In genomic region chr3:23819599-23820360, GRCh38 we compare ENCODE assay signal across 9 cellular contexts. TPM values are rescaled to one million over a fixed set of nuclear protein-coding genes. Genes with fewer than 3 reads are reported as not detected.
A peak's percentile ranks its signal among the peaks of the same experiment; 100 is the strongest.
DNase-seq lines count a peak whose midpoint lies in the region; ATAC-seq, FAIRE-seq and TF ChIP-seq lines count a peak whose summit lies in the region.
"Had no signal": no experiment of that assay in that cellular context is flagged by ENCODE, and none has a peak within 500 bp of the region (broad histone marks: within the 10 kb centered on the region; RNA-seq: fewer than 3 reads in every experiment).

No MANE protein-coding gene starts in this region.

- ATAC-seq in GM21390 (IDR thresholded peaks at IDR 0.05; ENCODE audit: unreplicated experiment), result peak; percentile 62
- ATAC-seq in HG03460 (IDR thresholded peaks at IDR 0.05; ENCODE audit: unreplicated experiment), result peak; percentile 57

- DNase-seq in GM12891 (ENCODE audit: insufficient read length, low spot score), result no peak
- DNase-seq in inferior parietal cortex (ENCODE audit: extremely low spot score), result peak; percentile 77
- DNase-seq in activated naive CD4-positive, alpha-beta T cell (lab: John Stamatoyannopoulos, UW), result no peak
- DNase-seq in NCI-H1694 (lab: John Stamatoyannopoulos, UW), result no peak
- no peak for DNase-seq in DMS 273 (lab: John Stamatoyannopoulos, UW; ENCODE audit: unreplicated experiment)
- no peak for DNase-seq in NCI-H1417 (lab: John Stamatoyannopoulos, UW)
- DNase-seq: activated T-cell treated with anti-CD3 and anti-CD28 coated beads, Interleukin-2, amount 50 U/mL, for 48 hours had no signal

- TF ChIP-seq POLR2A in GM12891 (IDR thresholded peaks at IDR 0.05; ENCODE audit: low read depth, low read length), result no peak

- peak; percentile 35 for FAIRE-seq in GM12891 (lab: Jason Lieb, UNC)

TF ChIP-seq in GM12891, 5 proteins besides CTCF, POLR2A, EP300 and RAD21:
- TF ChIP-seq POLR2AphosphoS5 (IDR thresholded peaks at IDR 0.05; ENCODE audit: low read depth, low read length), result no peak
- TF ChIP-seq SPI1 (IDR thresholded peaks at IDR 0.05; ENCODE audit: low read depth, low read length), result no peak
- TF ChIP-seq TAF1 (IDR thresholded peaks at IDR 0.05; ENCODE audit: low read depth, low read length), result no peak
- no peak for TF ChIP-seq PAX5 (IDR thresholded peaks at IDR 0.05; ENCODE audit: insufficient read depth, low read length, severe bottlenecking)

RNA-seq across cellular contexts. Expression of gene UBE2E1, which starts 14.0 kb away (rescaled TPM):
- polyA plus RNA-seq in GM12891 (2012; ENCODE audit: low read depth, missing spikeins), result 153 TPM
